In genomic region chr1:31815752-31816484, GRCh38 we compare ENCODE assay signal across 8 cellular contexts. TPM values are rescaled to one million over a fixed set of nuclear protein-coding genes. Genes with fewer than 3 reads are reported as not detected.
DNase-seq lines count a peak whose midpoint lies in the region; ATAC-seq and TF ChIP-seq lines count a peak whose summit lies in the region.

SPOCD1 (minus strand) TSS chr1:31816022; CDS start chr1:31815333, 689 bp downstream.

- ATAC-seq in esophagus mucosa (peak; percentile 70), HG02588 (IDR thresholded peaks at IDR 0.05; ENCODE audit: unreplicated experiment) (no peak)
- peak; percentile 88 to 97 for ATAC-seq in naive thymus-derived CD8-positive, alpha-beta T cell

- H3K9ac ChIP-seq in OCI-LY1 (ENCODE audit: low read length) = peak within 1 kb of the TSS; percentile 43; the same call in 1 of the 2 replicates

- H3K4me1 Mint-ChIP-seq in naive thymus-derived CD8-positive, alpha-beta T cell = peaks cover 5 to 20% (median 10%) of the 10 kb centered on the region in 4 donors

- no peak within 1 kb of the TSS for H3K27ac ChIP-seq in OCI-LY1 (ENCODE audit: low read depth, low read length, poor library complexity, severe bottlenecking)

- H3F3A ChIP-seq in OCI-LY1 (ENCODE audit: insufficient read depth, low read length) = no peaks in the 10 kb centered on the region

- no peaks in the 10 kb centered on the region for H3K36me3 Mint-ChIP-seq in naive thymus-derived CD8-positive, alpha-beta T cell

- DNase-seq in AG09309 (ENCODE audit: low read depth) (no peak), H7 (peak; percentile 97), activated T-cell treated with anti-CD3 and anti-CD28 coated beads for 1 hour (ENCODE audit: low read depth) (peak; percentile 74)
- peak; percentile 68 to 88 (median 77) for DNase-seq in naive thymus-derived CD8-positive, alpha-beta T cell
- peak; percentile 76 for DNase-seq in stimulated activated naive CD4-positive, alpha-beta T cell treated with Interleukin-2 at 50 U/mL for 16 hours (lab: John Stamatoyannopoulos, UW)

- no peaks in the 10 kb centered on the region for H3K9me3 Mint-ChIP-seq in naive thymus-derived CD8-positive, alpha-beta T cell

- peak within 1 kb of the TSS; percentile 39 for H2AFZ ChIP-seq in OCI-LY1 (ENCODE audit: low read length)

- TF ChIP-seq CTCF in AG09309 (IDR thresholded peaks at IDR 0.05; ENCODE audit: control insufficient read depth, insufficient read depth, low read depth, low read length, missing control alignments) (peak; percentile 90), OCI-LY1 (IDR thresholded peaks at IDR 0.05; ENCODE audit: low read length) (peak; percentile 96)

- peaks cover 9% of the 10 kb centered on the region for H3K4me1 ChIP-seq in OCI-LY1 (ENCODE audit: insufficient read depth, low read length, severe bottlenecking)

- POLR2A ChIA-PET in naive thymus-derived CD8-positive, alpha-beta T cell (lab: Charles Lee) = interaction anchor here (0.5 to 1.5 kb wide), 8 partner anchors 11 to 148 kb away, joined by 3 to 6 read pairs (median 4); no protein-coding TSS in a partner anchor

- no peaks in the 10 kb centered on the region; the same call in 1 of the 2 replicates for H3K27me3 ChIP-seq in H7 (ENCODE audit: control insufficient read depth, insufficient read depth, low read length)
- no peaks in the 10 kb centered on the region for H3K27me3 ChIP-seq in OCI-LY1 (ENCODE audit: insufficient read depth, low read length)

- no peaks in the 10 kb centered on the region for H3K36me3 ChIP-seq in H7 (replicated peaks; ENCODE audit: control insufficient read depth, insufficient read depth, low read length)
- H3K36me3 ChIP-seq in OCI-LY1 (ENCODE audit: insufficient read depth, low read length) = no peaks in the 10 kb centered on the region

- H3K27ac Mint-ChIP-seq in naive thymus-derived CD8-positive, alpha-beta T cell = peak within 1 kb of the TSS; percentile 17 to 88 (median 57)

- H3K4me2 ChIP-seq in OCI-LY1 (ENCODE audit: low read length) = peak within 1 kb of the TSS; percentile 57

- H3K9me3 ChIP-seq in OCI-LY1 (ENCODE audit: low read length) = no peaks in the 10 kb centered on the region

- H4K20me1 ChIP-seq in OCI-LY1 (ENCODE audit: insufficient read depth, low read length) = no peaks in the 10 kb centered on the region

- no peaks in the 10 kb centered on the region for H3K27me3 Mint-ChIP-seq in naive thymus-derived CD8-positive, alpha-beta T cell

- H3K4me3 ChIP-seq in AG09309 (ENCODE audit: control insufficient read depth, low read depth, low read length) (no peak within 1 kb of the TSS), H7 (ENCODE audit: insufficient read depth, low read depth, low read length) (peak within 1 kb of the TSS; percentile 53), OCI-LY1 (ENCODE audit: low read depth, low read length, poor library complexity, severe bottlenecking) (peak within 1 kb of the TSS; percentile 49)

- H3K4me3 Mint-ChIP-seq in naive thymus-derived CD8-positive, alpha-beta T cell = peak within 1 kb of the TSS in 2 of 10 donors; percentile 13 to 45

- no peaks in the 10 kb centered on the region for H3K79me2 ChIP-seq in OCI-LY1 (ENCODE audit: insufficient read depth, low read length)

- no peaks in the 10 kb centered on the region for H3K9me2 ChIP-seq in OCI-LY1 (ENCODE audit: low read depth, low read length)

RNA-seq across cellular contexts. Expression of gene SPOCD1, which starts in this region (rescaled TPM):
- 1.8 and 3.5 TPM in 2 replicates for total RNA-seq in H7 (2014; rRNA removed; shearing (Covaris generic))
- total RNA-seq in esophagus mucosa = 0.68 TPM
- under 1 TPM in 1 of 2 experiments, not detected in 1; 0.36 TPM for total RNA-seq in naive thymus-derived CD8-positive, alpha-beta T cell
- polyA plus RNA-seq in naive thymus-derived CD8-positive, alpha-beta T cell = not detected

Comparison
In these comparisons a context has a peak if more than half of its experiments do, and no peak if none do; other contexts are left out.
1. Peak in ATAC-seq in esophagus mucosa; RNA of the gene not detected or under 1 TPM.
2. Peak in DNase-seq and ATAC-seq in naive thymus-derived CD8-positive, alpha-beta T cell; RNA of the gene not detected or under 1 TPM.